Comparison of ENCODE assay signal across 1 cellular context in genomic region chr10:70666960-70667798, GRCh38.
TF ChIP-seq lines count a peak whose summit lies in the region.

No MANE protein-coding gene starts in this region.

TF ChIP-seq in K562, 482 proteins besides CTCF, POLR2A, EP300 and RAD21 (continued from another document and continues in another):
- TF ChIP-seq ZFP30 (CRISPR knock-in tag; IDR thresholded peaks at IDR 0.05; ENCODE audit: borderline replicate concordance) (no peak), SMAD2 (IDR thresholded peaks at IDR 0.05; ENCODE audit: low read depth, low read length) (no peak), EP400 (IDR thresholded peaks at IDR 0.05) (no peak), ZFP36 (IDR thresholded peaks at IDR 0.05; ENCODE audit: low read depth, low read length, partially characterized antibody) (peak; percentile 40), ZNF778 (CRISPR knock-in tag; IDR thresholded peaks at IDR 0.05) (no peak), CBX8 (IDR thresholded peaks at IDR 0.05; ENCODE audit: borderline replicate concordance, extremely low read depth, low read depth, low read length, poor library complexity, severe bottlenecking) (no peak), ZKSCAN1 (IDR thresholded peaks at IDR 0.05; ENCODE audit: low read depth, low read length) (no peak; the same call in 1 of the 2 replicates), CUX1 (CRISPR knock-in tag; IDR thresholded peaks at IDR 0.05) (peak; percentile 81), LARP7 (IDR thresholded peaks at IDR 0.05) (peak; percentile 82), HMGXB4 (CRISPR knock-in tag; IDR thresholded peaks at IDR 0.05) (no peak), CHD2 (IDR thresholded peaks at IDR 0.05; ENCODE audit: low read depth, low read length) (no peak), E4F1 (CRISPR knock-in tag; IDR thresholded peaks at IDR 0.05; ENCODE audit: borderline replicate concordance) (no peak), BRF1 (IDR thresholded peaks at IDR 0.05; ENCODE audit: borderline replicate concordance, extremely low read depth, insufficient read length) (no peak), LCOR (CRISPR knock-in tag; IDR thresholded peaks at IDR 0.05) (peak; percentile 86; the same call in 1 of the 2 replicates), CEBPG (CRISPR knock-in tag; IDR thresholded peaks at IDR 0.05) (no peak), CEBPG (tag; conservative IDR thresholded peaks at IDR 0.05 in 1 of 2, IDR thresholded peaks at IDR 0.05 in 1 of 2) (peak in 1 of 2 experiments; percentile 30; a peak in 1 of 4 replicates), NR1H2 (CRISPR knock-in tag; IDR thresholded peaks at IDR 0.05) (peak; percentile 87; the same call in 1 of the 2 replicates), PRDM10 (IDR thresholded peaks at IDR 0.05; ENCODE audit: partially characterized antibody) (peak; percentile 89), EZH2 (IDR thresholded peaks at IDR 0.05; ENCODE audit: borderline replicate concordance, low read depth, low read length) (no peak), ZNF668 (CRISPR knock-in tag; IDR thresholded peaks at IDR 0.05) (peak; percentile 82), SRF (CRISPR knock-in tag; IDR thresholded peaks at IDR 0.05) (peak in 1 of 2 experiments; percentile 88; a peak in 1 of 4 replicates), ETV5 (CRISPR knock-in tag; IDR thresholded peaks at IDR 0.05; ENCODE audit: low read depth) (peak; percentile 97), ZZZ3 (IDR thresholded peaks at IDR 0.05) (no peak), ZNF583 (CRISPR knock-in tag; IDR thresholded peaks at IDR 0.05) (peak; percentile 94), PML (IDR thresholded peaks at IDR 0.05; ENCODE audit: low read length) (peak; percentile 88), NBN (IDR thresholded peaks at IDR 0.05; ENCODE audit: low read depth) (peak; percentile 98), ELK3 (CRISPR knock-in tag; IDR thresholded peaks at IDR 0.05) (no peak), SP2 (IDR thresholded peaks at IDR 0.05; ENCODE audit: extremely low read depth, low read depth, low read length, poor library complexity, severe bottlenecking) (no peak), E2F1 (CRISPR knock-in tag; IDR thresholded peaks at IDR 0.05) (no peak), TCF7L2 (IDR thresholded peaks at IDR 0.05; ENCODE audit: low read depth, low read length) (no peak), CBX5 (IDR thresholded peaks at IDR 0.05; ENCODE audit: borderline replicate concordance, low read depth) (no peak)
- TF ChIP-seq, protein P1, sequence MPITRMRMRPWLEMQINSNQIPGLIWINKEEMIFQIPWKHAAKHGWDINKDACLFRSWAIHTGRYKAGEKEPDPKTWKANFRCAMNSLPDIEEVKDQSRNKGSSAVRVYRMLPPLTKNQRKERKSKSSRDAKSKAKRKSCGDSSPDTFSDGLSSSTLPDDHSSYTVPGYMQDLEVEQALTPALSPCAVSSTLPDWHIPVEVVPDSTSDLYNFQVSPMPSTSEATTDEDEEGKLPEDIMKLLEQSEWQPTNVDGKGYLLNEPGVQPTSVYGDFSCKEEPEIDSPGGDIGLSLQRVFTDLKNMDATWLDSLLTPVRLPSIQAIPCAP (CRISPR knock-in tag; IDR thresholded peaks at IDR 0.05; ENCODE audit: borderline replicate concordance) = no peak
- TF ChIP-seq, protein P2, sequence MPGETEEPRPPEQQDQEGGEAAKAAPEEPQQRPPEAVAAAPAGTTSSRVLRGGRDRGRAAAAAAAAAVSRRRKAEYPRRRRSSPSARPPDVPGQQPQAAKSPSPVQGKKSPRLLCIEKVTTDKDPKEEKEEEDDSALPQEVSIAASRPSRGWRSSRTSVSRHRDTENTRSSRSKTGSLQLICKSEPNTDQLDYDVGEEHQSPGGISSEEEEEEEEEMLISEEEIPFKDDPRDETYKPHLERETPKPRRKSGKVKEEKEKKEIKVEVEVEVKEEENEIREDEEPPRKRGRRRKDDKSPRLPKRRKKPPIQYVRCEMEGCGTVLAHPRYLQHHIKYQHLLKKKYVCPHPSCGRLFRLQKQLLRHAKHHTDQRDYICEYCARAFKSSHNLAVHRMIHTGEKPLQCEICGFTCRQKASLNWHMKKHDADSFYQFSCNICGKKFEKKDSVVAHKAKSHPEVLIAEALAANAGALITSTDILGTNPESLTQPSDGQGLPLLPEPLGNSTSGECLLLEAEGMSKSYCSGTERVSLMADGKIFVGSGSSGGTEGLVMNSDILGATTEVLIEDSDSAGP (CRISPR knock-in tag; IDR thresholded peaks at IDR 0.05) = no peak
- TF ChIP-seq, protein P3, sequence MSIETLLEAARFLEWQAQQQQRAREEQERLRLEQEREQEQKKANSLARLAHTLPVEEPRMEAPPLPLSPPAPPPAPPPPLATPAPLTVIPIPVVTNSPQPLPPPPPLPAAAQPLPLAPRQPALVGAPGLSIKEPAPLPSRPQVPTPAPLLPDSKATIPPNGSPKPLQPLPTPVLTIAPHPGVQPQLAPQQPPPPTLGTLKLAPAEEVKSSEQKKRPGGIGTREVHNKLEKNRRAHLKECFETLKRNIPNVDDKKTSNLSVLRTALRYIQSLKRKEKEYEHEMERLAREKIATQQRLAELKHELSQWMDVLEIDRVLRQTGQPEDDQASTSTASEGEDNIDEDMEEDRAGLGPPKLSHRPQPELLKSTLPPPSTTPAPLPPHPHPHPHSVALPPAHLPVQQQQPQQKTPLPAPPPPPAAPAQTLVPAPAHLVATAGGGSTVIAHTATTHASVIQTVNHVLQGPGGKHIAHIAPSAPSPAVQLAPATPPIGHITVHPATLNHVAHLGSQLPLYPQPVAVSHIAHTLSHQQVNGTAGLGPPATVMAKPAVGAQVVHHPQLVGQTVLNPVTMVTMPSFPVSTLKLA (conservative IDR thresholded peaks at IDR 0.05) = no peak
- TF ChIP-seq, protein P4, sequence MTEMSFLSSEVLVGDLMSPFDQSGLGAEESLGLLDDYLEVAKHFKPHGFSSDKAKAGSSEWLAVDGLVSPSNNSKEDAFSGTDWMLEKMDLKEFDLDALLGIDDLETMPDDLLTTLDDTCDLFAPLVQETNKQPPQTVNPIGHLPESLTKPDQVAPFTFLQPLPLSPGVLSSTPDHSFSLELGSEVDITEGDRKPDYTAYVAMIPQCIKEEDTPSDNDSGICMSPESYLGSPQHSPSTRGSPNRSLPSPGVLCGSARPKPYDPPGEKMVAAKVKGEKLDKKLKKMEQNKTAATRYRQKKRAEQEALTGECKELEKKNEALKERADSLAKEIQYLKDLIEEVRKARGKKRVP (CRISPR knock-in tag; IDR thresholded peaks at IDR 0.05) = peak; percentile 84
